ENCODE assay signal across 8 cellular contexts in the genomic region with DNA sequence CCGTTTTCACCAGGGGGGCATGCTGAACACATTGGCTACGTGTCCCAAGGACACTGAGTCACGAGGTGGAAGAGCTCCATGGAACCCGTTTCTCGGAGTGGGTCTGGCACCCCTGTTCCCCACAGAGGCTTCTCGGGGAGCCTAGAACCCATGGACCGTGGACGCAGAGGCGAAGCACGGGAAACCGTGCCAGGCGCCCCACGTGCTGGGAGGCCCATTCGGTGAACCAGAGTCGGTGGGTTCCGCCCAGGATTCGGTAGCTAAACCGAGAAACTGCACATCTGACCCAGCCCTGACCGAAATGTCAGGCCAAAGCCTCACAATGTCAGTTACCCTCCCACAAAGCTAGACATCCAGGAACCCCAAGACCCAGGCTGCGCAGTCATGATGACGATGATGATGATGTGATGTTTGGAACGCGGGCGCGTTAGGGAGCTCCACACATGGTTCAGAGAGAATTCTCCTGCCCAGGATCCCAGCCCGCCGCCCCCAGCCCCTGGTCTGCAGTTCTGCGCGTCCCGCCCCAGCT. TPM values are rescaled to one million over a fixed set of nuclear protein-coding genes. Genes with fewer than 3 reads are reported as not detected.
A peak's percentile ranks its signal among the peaks of the same experiment; 100 is the strongest.
DNase-seq lines count a peak whose midpoint lies in the region; ATAC-seq and TF ChIP-seq lines count a peak whose summit lies in the region.

No MANE protein-coding gene starts in this region.

- H3K9me3 ChIP-seq in parathyroid adenoma (ENCODE audit: control insufficient read depth, low read length), result no peaks in the 10 kb centered on the region

- H3K9ac ChIP-seq in parathyroid adenoma, result no peak overlapping the region

- TF ChIP-seq CTCF in parathyroid adenoma (IDR thresholded peaks at IDR 0.05), result no peak

- H3K4me2 ChIP-seq in parathyroid adenoma (ENCODE audit: low read length), result peak overlapping the region; percentile 68

- no peaks in the 10 kb centered on the region for H3K36me3 Mint-ChIP-seq in activated T-helper 1 cell treated with anti-CD3 and anti-CD28 coated beads, Interleukin-12 subunit alpha, Interleukin-12 subunit beta, Interleukin-2, Interleukin-4 antibody, amounts not matched to agents 30 ng/mL and 10 ng/mL and 1 ng/mL, durations not matched to agents 14 hours and 24 hours and 36 hours (ENCODE audit: low read depth)

- peaks cover 25% of the 10 kb centered on the region for H3K27me3 Mint-ChIP-seq in activated T-helper 1 cell treated with anti-CD3 and anti-CD28 coated beads, Interleukin-12 subunit alpha, Interleukin-12 subunit beta, Interleukin-2, Interleukin-4 antibody, amounts not matched to agents 30 ng/mL and 10 ng/mL and 1 ng/mL, durations not matched to agents 14 hours and 24 hours and 36 hours (ENCODE audit: insufficient read depth)

- H3K27ac Mint-ChIP-seq in activated T-helper 1 cell treated with anti-CD3 and anti-CD28 coated beads, Interleukin-12 subunit alpha, Interleukin-12 subunit beta, Interleukin-2, Interleukin-4 antibody, amounts not matched to agents 30 ng/mL and 10 ng/mL and 1 ng/mL, durations not matched to agents 14 hours and 24 hours and 36 hours, result peak overlapping the region; percentile 84

- no peaks in the 10 kb centered on the region for H3K9me3 Mint-ChIP-seq in activated T-helper 1 cell treated with anti-CD3 and anti-CD28 coated beads, Interleukin-12 subunit alpha, Interleukin-12 subunit beta, Interleukin-2, Interleukin-4 antibody, amounts not matched to agents 30 ng/mL and 10 ng/mL and 1 ng/mL, durations not matched to agents 14 hours and 24 hours and 36 hours

- H3K36me3 ChIP-seq in parathyroid adenoma (ENCODE audit: control insufficient read depth, insufficient read depth, low read length), result no peaks in the 10 kb centered on the region

- H3K4me3 ChIP-seq in parathyroid adenoma (ENCODE audit: low read depth, low read length), result peak overlapping the region; percentile 73

- peak; percentile 5 for ATAC-seq in GM19328 (IDR thresholded peaks at IDR 0.05; ENCODE audit: unreplicated experiment)

- H3K4me1 ChIP-seq in parathyroid adenoma, result no peaks in the 10 kb centered on the region

- H3K27me3 ChIP-seq in parathyroid adenoma (ENCODE audit: control insufficient read depth, insufficient read depth, low read length), result no peaks in the 10 kb centered on the region

- H3K79me2 ChIP-seq in parathyroid adenoma, result no peaks in the 10 kb centered on the region

- in situ Hi-C loops in ACHN (cut with HindIII; ENCODE audit: low pct_ligation_motif_present, low pct_unique_long_range_greater_than_20kb, low sequenced_read_pairs), result loop anchor here (25.0 kb wide), 1 partner anchor 453 kb away; no protein-coding TSS in a partner anchor

- intact Hi-C loops in activated T-helper 1 cell treated with anti-CD3 and anti-CD28 coated beads, Interleukin-12 subunit alpha, Interleukin-12 subunit beta, Interleukin-2, Interleukin-4 antibody, amounts not matched to agents 30 ng/mL and 10 ng/mL and 1 ng/mL, durations not matched to agents 14 hours and 24 hours and 36 hours (cut with micrococcal nuclease), result loop anchor here (1.0 to 10.0 kb wide), 8 partner anchors 27 to 1490 kb away; a partner anchor contains a TSS
- intact Hi-C loops in head of caudate nucleus (cut with DNase I), result loop anchor here (10.0 kb wide), 1 partner anchor 210 kb away; a partner anchor contains a TSS

- H2AFZ ChIP-seq in parathyroid adenoma, result peak overlapping the region; percentile 79

- H3K4me1 Mint-ChIP-seq in activated T-helper 1 cell treated with anti-CD3 and anti-CD28 coated beads, Interleukin-12 subunit alpha, Interleukin-12 subunit beta, Interleukin-2, Interleukin-4 antibody, amounts not matched to agents 30 ng/mL and 10 ng/mL and 1 ng/mL, durations not matched to agents 14 hours and 24 hours and 36 hours (ENCODE audit: low read depth), result peaks cover 50% of the 10 kb centered on the region

- peak overlapping the region; percentile 92 for H3K4me3 Mint-ChIP-seq in activated T-helper 1 cell treated with anti-CD3 and anti-CD28 coated beads, Interleukin-12 subunit alpha, Interleukin-12 subunit beta, Interleukin-2, Interleukin-4 antibody, amounts not matched to agents 30 ng/mL and 10 ng/mL and 1 ng/mL, durations not matched to agents 14 hours and 24 hours and 36 hours

- peak overlapping the region; percentile 64 for H3K27ac ChIP-seq in parathyroid adenoma

- DNase-seq in ACHN (peak; percentile 35), HPDE6-E6E7 (ENCODE audit: extremely low spot score) (peak; percentile 46), head of caudate nucleus (peak in 36 of 42 donors; percentile 24 to 83 (median 64)), D341Med (ENCODE audit: low spot score) (no peak), NCI-H1417 treated with DMSO at 0.1 percent for 48 hours (lab: John Stamatoyannopoulos, UW) (no peak)
- DNase-seq in activated T-helper 1 cell treated with anti-CD3 and anti-CD28 coated beads, Interleukin-12 subunit alpha, Interleukin-12 subunit beta, Interleukin-2, Interleukin-4 antibody, amounts not matched to agents 30 ng/mL and 10 ng/mL and 1 ng/mL, durations not matched to agents 14 hours and 24 hours and 36 hours (ENCODE audit: low spot score), result no peak

RNA-seq across cellular contexts. Expression of a gene that starts 28.5 kb away (rescaled TPM):
- total RNA-seq in activated T-helper 1 cell treated with anti-CD3 and anti-CD28 coated beads, Interleukin-12 subunit alpha, Interleukin-12 subunit beta, Interleukin-2, Interleukin-4 antibody, amounts not matched to agents 30 ng/mL and 10 ng/mL and 1 ng/mL, durations not matched to agents 14 hours and 24 hours and 36 hours, result 0.39 TPM in 1 of 2 replicates, not detected in the other

Comparison
In these comparisons a context has a peak if more than half of its experiments do, and no peak if none do; other contexts are left out.
1. DNase-seq: peak in ACHN (single experiment), HPDE6-E6E7 (single experiment) and head of caudate nucleus (36 of 42); none in activated T-helper 1 cell treated with anti-CD3 and anti-CD28 coated beads, Interleukin-12 subunit alpha, Interleukin-12 subunit beta, Interleukin-2, Interleukin-4 antibody, amounts not matched to agents 30 ng/mL and 10 ng/mL and 1 ng/mL, durations not matched to agents 14 hours and 24 hours and 36 hours (single experiment), D341Med (single experiment) and NCI-H1417 treated with DMSO at 0.1 percent for 48 hours (single experiment).